In the genomic region with DNA sequence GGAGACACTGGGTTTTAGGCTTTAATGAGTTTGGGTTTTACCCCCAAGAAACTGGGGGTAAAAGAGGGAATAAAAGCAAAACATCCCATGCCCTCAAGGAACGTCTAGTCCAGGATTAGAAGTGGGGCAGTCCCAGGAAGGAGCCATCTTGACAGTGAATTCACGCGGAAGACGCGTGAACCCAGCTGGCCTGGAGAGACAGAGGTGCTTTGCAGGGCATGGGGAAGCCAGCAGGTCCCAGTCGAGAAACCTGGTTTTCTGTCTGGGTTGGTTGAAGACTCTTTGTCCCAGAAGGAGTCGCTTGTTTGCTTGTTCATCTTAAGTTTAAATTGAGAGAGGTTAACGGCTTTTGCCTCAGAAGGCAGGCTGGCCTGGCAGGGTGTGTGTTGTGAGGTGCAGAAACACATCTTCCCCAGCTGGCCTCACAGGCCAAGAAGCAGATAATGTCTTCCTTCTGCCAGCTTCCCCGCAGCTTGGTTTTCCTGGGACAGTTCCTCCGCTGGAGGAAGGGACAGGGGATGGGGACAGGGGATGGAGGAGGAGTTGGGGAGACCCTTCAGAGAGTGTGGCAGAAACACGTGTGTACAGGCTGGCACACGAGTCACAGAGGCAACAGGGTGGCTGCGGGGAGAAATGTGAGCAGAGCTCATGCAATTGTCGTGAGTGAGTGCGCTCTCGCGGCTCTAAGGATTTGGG, we compare ENCODE assay signal across 2 cellular contexts.
TF ChIP-seq lines count a peak whose summit lies in the region.

No MANE protein-coding gene starts in this region.

TF ChIP-seq in HCT116, 20 proteins besides CTCF, POLR2A, EP300 and RAD21:
- TF ChIP-seq EGR1 (IDR thresholded peaks at IDR 0.05; ENCODE audit: low read depth) (no peak), SP1 (IDR thresholded peaks at IDR 0.05; ENCODE audit: low read depth) (no peak), FOSL1 (IDR thresholded peaks at IDR 0.05; ENCODE audit: low read depth) (no peak), SIN3A (IDR thresholded peaks at IDR 0.05; ENCODE audit: low read depth) (no peak), EZH2 (IDR thresholded peaks at IDR 0.05) (no peak)
- TF ChIP-seq, protein P1, sequence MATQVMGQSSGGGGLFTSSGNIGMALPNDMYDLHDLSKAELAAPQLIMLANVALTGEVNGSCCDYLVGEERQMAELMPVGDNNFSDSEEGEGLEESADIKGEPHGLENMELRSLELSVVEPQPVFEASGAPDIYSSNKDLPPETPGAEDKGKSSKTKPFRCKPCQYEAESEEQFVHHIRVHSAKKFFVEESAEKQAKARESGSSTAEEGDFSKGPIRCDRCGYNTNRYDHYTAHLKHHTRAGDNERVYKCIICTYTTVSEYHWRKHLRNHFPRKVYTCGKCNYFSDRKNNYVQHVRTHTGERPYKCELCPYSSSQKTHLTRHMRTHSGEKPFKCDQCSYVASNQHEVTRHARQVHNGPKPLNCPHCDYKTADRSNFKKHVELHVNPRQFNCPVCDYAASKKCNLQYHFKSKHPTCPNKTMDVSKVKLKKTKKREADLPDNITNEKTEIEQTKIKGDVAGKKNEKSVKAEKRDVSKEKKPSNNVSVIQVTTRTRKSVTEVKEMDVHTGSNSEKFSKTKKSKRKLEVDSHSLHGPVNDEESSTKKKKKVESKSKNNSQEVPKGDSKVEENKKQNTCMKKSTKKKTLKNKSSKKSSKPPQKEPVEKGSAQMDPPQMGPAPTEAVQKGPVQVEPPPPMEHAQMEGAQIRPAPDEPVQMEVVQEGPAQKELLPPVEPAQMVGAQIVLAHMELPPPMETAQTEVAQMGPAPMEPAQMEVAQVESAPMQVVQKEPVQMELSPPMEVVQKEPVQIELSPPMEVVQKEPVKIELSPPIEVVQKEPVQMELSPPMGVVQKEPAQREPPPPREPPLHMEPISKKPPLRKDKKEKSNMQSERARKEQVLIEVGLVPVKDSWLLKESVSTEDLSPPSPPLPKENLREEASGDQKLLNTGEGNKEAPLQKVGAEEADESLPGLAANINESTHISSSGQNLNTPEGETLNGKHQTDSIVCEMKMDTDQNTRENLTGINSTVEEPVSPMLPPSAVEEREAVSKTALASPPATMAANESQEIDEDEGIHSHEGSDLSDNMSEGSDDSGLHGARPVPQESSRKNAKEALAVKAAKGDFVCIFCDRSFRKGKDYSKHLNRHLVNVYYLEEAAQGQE (IDR thresholded peaks at IDR 0.05; ENCODE audit: low read depth) = no peak
- TF ChIP-seq, protein P2, sequence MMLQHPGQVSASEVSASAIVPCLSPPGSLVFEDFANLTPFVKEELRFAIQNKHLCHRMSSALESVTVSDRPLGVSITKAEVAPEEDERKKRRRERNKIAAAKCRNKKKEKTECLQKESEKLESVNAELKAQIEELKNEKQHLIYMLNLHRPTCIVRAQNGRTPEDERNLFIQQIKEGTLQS (IDR thresholded peaks at IDR 0.05) = no peak

TF ChIP-seq in HepG2, 621 proteins besides CTCF, POLR2A, EP300 and RAD21 (continues in another document):
- TF ChIP-seq ZC3H13 (CRISPR knock-in tag; IDR thresholded peaks at IDR 0.05) (peak; percentile 66; the same call in 1 of the 2 replicates), ZNF724P (CRISPR knock-in tag; IDR thresholded peaks at IDR 0.05; ENCODE audit: borderline replicate concordance) (no peak), ZNF510 (CRISPR knock-in tag; IDR thresholded peaks at IDR 0.05; ENCODE audit: low read depth) (no peak), ELF3 (CRISPR knock-in tag; IDR thresholded peaks at IDR 0.05) (no peak), ZNF225 (CRISPR knock-in tag; IDR thresholded peaks at IDR 0.05) (no peak), ISX (CRISPR knock-in tag; conservative IDR thresholded peaks at IDR 0.05) (no peak), MYC (CRISPR knock-in tag; IDR thresholded peaks at IDR 0.05; ENCODE audit: borderline replicate concordance) (no peak), ZNF547 (CRISPR knock-in tag; IDR thresholded peaks at IDR 0.05) (no peak), NRL (CRISPR knock-in tag; IDR thresholded peaks at IDR 0.05; ENCODE audit: borderline replicate concordance) (no peak), KLF13 (CRISPR knock-in tag; IDR thresholded peaks at IDR 0.05) (no peak), ZBTB38 (CRISPR knock-in tag; IDR thresholded peaks at IDR 0.05) (peak; percentile 87; the same call in 1 of the 2 replicates), RFX1 (IDR thresholded peaks at IDR 0.05) (no peak), NBN (conservative IDR thresholded peaks at IDR 0.05) (no peak), ZNF335 (CRISPR knock-in tag; IDR thresholded peaks at IDR 0.05) (0 out of 2 replicates have a peak, but pooled peaks have one; percentile 11), FOSL2 (CRISPR knock-in tag; IDR thresholded peaks at IDR 0.05) (0 out of 2 replicates have a peak, but pooled peaks have one; percentile 6), MYNN (CRISPR knock-in tag; IDR thresholded peaks at IDR 0.05; ENCODE audit: low read depth) (no peak), ZKSCAN5 (CRISPR knock-in tag; IDR thresholded peaks at IDR 0.05) (0 out of 2 replicates have a peak, but pooled peaks have one; percentile 19), RFX3 (CRISPR knock-in tag; IDR thresholded peaks at IDR 0.05) (no peak), ZNF558 (CRISPR knock-in tag; IDR thresholded peaks at IDR 0.05; ENCODE audit: borderline replicate concordance) (no peak), FOSL1 (CRISPR knock-in tag; IDR thresholded peaks at IDR 0.05; ENCODE audit: borderline replicate concordance) (no peak), SPEN (CRISPR knock-in tag; IDR thresholded peaks at IDR 0.05; ENCODE audit: low read depth) (no peak), ARID2 (CRISPR knock-in tag; IDR thresholded peaks at IDR 0.05; ENCODE audit: borderline replicate concordance) (no peak), SP2 (CRISPR knock-in tag; IDR thresholded peaks at IDR 0.05) (no peak), ARNT (IDR thresholded peaks at IDR 0.05) (no peak), CHD2 (IDR thresholded peaks at IDR 0.05; ENCODE audit: low read depth, low read length) (no peak), NFYB (CRISPR knock-in tag; IDR thresholded peaks at IDR 0.05) (no peak), ZIK1 (CRISPR knock-in tag; IDR thresholded peaks at IDR 0.05; ENCODE audit: borderline replicate concordance, low read depth) (no peak), SCMH1 (CRISPR knock-in tag; IDR thresholded peaks at IDR 0.05; ENCODE audit: borderline replicate concordance) (no peak), SNRNP70 (IDR thresholded peaks at IDR 0.05; ENCODE audit: low read depth, low read length) (no peak), ZNF773 (CRISPR knock-in tag; IDR thresholded peaks at IDR 0.05; ENCODE audit: borderline replicate concordance) (no peak), ZNF747 (CRISPR knock-in tag; IDR thresholded peaks at IDR 0.05; ENCODE audit: borderline replicate concordance) (no peak), ZNF713 (CRISPR knock-in tag; IDR thresholded peaks at IDR 0.05) (no peak)
- TF ChIP-seq, protein P3, sequence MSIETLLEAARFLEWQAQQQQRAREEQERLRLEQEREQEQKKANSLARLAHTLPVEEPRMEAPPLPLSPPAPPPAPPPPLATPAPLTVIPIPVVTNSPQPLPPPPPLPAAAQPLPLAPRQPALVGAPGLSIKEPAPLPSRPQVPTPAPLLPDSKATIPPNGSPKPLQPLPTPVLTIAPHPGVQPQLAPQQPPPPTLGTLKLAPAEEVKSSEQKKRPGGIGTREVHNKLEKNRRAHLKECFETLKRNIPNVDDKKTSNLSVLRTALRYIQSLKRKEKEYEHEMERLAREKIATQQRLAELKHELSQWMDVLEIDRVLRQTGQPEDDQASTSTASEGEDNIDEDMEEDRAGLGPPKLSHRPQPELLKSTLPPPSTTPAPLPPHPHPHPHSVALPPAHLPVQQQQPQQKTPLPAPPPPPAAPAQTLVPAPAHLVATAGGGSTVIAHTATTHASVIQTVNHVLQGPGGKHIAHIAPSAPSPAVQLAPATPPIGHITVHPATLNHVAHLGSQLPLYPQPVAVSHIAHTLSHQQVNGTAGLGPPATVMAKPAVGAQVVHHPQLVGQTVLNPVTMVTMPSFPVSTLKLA (IDR thresholded peaks at IDR 0.05) = peak; percentile 82
- TF ChIP-seq, protein P4, sequence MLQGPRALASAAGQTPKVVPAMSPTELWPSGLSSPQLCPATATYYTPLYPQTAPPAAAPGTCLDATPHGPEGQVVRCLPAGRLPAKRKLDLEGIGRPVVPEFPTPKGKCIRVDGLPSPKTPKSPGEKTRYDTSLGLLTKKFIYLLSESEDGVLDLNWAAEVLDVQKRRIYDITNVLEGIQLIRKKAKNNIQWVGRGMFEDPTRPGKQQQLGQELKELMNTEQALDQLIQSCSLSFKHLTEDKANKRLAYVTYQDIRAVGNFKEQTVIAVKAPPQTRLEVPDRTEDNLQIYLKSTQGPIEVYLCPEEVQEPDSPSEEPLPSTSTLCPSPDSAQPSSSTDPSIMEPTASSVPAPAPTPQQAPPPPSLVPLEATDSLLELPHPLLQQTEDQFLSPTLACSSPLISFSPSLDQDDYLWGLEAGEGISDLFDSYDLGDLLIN (CRISPR knock-in tag; IDR thresholded peaks at IDR 0.05; ENCODE audit: borderline replicate concordance) = no peak
- TF ChIP-seq, protein P5, sequence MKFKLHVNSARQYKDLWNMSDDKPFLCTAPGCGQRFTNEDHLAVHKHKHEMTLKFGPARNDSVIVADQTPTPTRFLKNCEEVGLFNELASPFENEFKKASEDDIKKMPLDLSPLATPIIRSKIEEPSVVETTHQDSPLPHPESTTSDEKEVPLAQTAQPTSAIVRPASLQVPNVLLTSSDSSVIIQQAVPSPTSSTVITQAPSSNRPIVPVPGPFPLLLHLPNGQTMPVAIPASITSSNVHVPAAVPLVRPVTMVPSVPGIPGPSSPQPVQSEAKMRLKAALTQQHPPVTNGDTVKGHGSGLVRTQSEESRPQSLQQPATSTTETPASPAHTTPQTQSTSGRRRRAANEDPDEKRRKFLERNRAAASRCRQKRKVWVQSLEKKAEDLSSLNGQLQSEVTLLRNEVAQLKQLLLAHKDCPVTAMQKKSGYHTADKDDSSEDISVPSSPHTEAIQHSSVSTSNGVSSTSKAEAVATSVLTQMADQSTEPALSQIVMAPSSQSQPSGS (CRISPR knock-in tag; IDR thresholded peaks at IDR 0.05) = no peak
- TF ChIP-seq, protein P6, sequence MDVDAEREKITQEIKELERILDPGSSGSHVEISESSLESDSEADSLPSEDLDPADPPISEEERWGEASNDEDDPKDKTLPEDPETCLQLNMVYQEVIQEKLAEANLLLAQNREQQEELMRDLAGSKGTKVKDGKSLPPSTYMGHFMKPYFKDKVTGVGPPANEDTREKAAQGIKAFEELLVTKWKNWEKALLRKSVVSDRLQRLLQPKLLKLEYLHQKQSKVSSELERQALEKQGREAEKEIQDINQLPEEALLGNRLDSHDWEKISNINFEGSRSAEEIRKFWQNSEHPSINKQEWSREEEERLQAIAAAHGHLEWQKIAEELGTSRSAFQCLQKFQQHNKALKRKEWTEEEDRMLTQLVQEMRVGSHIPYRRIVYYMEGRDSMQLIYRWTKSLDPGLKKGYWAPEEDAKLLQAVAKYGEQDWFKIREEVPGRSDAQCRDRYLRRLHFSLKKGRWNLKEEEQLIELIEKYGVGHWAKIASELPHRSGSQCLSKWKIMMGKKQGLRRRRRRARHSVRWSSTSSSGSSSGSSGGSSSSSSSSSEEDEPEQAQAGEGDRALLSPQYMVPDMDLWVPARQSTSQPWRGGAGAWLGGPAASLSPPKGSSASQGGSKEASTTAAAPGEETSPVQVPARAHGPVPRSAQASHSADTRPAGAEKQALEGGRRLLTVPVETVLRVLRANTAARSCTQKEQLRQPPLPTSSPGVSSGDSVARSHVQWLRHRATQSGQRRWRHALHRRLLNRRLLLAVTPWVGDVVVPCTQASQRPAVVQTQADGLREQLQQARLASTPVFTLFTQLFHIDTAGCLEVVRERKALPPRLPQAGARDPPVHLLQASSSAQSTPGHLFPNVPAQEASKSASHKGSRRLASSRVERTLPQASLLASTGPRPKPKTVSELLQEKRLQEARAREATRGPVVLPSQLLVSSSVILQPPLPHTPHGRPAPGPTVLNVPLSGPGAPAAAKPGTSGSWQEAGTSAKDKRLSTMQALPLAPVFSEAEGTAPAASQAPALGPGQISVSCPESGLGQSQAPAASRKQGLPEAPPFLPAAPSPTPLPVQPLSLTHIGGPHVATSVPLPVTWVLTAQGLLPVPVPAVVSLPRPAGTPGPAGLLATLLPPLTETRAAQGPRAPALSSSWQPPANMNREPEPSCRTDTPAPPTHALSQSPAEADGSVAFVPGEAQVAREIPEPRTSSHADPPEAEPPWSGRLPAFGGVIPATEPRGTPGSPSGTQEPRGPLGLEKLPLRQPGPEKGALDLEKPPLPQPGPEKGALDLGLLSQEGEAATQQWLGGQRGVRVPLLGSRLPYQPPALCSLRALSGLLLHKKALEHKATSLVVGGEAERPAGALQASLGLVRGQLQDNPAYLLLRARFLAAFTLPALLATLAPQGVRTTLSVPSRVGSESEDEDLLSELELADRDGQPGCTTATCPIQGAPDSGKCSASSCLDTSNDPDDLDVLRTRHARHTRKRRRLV (CRISPR knock-in tag; IDR thresholded peaks at IDR 0.05) = no peak
- TF ChIP-seq, protein P7, sequence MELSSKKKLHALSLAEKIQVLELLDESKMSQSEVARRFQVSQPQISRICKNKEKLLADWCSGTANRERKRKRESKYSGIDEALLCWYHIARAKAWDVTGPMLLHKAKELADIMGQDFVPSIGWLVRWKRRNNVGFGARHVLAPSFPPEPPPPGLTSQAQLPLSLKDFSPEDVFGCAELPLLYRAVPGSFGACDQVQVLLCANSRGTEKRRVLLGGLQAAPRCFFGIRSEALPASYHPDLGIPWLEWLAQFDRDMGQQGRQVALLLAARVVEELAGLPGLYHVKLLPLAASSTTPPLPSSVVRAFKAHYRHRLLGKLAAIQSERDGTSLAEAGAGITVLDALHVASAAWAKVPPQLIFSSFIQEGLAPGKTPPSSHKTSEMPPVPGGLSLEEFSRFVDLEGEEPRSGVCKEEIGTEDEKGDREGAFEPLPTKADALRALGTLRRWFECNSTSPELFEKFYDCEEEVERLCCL (CRISPR knock-in tag; IDR thresholded peaks at IDR 0.05; ENCODE audit: borderline replicate concordance) = no peak
- TF ChIP-seq, protein P8, sequence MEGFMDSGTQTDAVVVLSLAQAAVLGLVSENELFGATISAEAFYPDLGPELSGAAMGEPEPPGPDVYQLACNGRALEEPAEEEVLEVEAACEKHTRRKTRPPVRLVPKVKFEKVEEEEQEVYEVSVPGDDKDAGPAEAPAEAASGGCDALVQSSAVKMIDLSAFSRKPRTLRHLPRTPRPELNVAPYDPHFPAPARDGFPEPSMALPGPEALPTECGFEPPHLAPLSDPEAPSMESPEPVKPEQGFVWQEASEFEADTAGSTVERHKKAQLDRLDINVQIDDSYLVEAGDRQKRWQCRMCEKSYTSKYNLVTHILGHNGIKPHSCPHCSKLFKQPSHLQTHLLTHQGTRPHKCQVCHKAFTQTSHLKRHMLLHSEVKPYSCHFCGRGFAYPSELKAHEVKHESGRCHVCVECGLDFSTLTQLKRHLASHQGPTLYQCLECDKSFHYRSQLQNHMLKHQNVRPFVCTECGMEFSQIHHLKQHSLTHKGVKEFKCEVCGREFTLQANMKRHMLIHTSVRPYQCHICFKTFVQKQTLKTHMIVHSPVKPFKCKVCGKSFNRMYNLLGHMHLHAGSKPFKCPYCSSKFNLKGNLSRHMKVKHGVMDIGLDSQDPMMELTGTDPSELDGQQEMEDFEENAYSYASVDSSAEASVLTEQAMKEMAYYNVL (CRISPR knock-in tag; IDR thresholded peaks at IDR 0.05; ENCODE audit: borderline replicate concordance) = no peak
- TF ChIP-seq, protein P9, sequence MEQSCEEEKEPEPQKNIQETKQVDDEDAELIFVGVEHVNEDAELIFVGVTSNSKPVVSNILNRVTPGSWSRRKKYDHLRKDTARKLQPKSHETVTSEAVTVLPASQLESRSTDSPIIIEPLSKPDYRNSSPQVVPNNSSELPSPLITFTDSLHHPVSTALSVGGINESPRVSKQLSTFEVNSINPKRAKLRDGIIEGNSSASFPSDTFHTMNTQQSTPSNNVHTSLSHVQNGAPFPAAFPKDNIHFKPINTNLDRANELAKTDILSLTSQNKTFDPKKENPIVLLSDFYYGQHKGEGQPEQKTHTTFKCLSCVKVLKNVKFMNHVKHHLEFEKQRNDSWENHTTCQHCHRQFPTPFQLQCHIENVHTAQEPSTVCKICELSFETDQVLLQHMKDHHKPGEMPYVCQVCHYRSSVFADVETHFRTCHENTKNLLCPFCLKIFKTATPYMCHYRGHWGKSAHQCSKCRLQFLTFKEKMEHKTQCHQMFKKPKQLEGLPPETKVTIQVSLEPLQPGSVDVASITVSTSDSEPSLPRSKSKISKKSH (CRISPR knock-in tag; IDR thresholded peaks at IDR 0.05; ENCODE audit: borderline replicate concordance) = 0 out of 2 replicates have a peak, but pooled peaks have one; percentile 31
